In genomic region chr22:36197601-36198146, GRCh38 we compare ENCODE assay signal across 8 cellular contexts. TPM values are rescaled to one million over a fixed set of nuclear protein-coding genes. Genes with fewer than 3 reads are reported as not detected.
A peak's percentile ranks its signal among the peaks of the same experiment; 100 is the strongest.
DNase-seq lines count a peak whose midpoint lies in the region; ATAC-seq, FAIRE-seq and TF ChIP-seq lines count a peak whose summit lies in the region.

No MANE protein-coding gene starts in this region.

- no peaks in the 10 kb centered on the region for H3K9me3 Mint-ChIP-seq in natural killer cell treated with Interleukin-12 subunit alpha and Interleukin-12 subunit beta and Interleukin-15 and Interleukin-18, amount 100 ng/mL, for 72 hours

- H3K4me2 ChIP-seq in BLaER1, result peak overlapping the region; percentile 87
- H3K4me2 ChIP-seq in K562 (ENCODE audit: insufficient read depth, low read length), result peak overlapping the region; percentile 63

- H3K9me3 ChIP-seq in BLaER1 (no peaks in the 10 kb centered on the region), K562 (replicated peaks; ENCODE audit: control insufficient read depth, insufficient read depth, low read depth, low read length) (no peaks in the 10 kb centered on the region)

- peaks cover 24 to 25% of the 10 kb centered on the region in 2 donors for H3K4me1 Mint-ChIP-seq in natural killer cell treated with Interleukin-12 subunit alpha and Interleukin-12 subunit beta and Interleukin-15 and Interleukin-18, amount 100 ng/mL, for 72 hours (ENCODE audit: low read depth in 2 of 2)

- H3K27me3 Mint-ChIP-seq in natural killer cell treated with Interleukin-12 subunit alpha and Interleukin-12 subunit beta and Interleukin-15 and Interleukin-18, amount 100 ng/mL, for 72 hours, result peaks cover 0 to 4% of the 10 kb centered on the region in 2 donors

- ATAC-seq in K562 (peak; percentile 27), HG03442 (IDR thresholded peaks at IDR 0.05; ENCODE audit: unreplicated experiment) (no peak), HG03025 (IDR thresholded peaks at IDR 0.05; ENCODE audit: low FRiP score, unreplicated experiment) (no peak)
- ATAC-seq in natural killer cell treated with Interleukin-12 subunit alpha and Interleukin-12 subunit beta and Interleukin-15 and Interleukin-18, amount 100 ng/mL, for 72 hours, result peak; percentile 66 to 73

- no peaks in the 10 kb centered on the region for H3K9me1 ChIP-seq in K562 (ENCODE audit: control insufficient read depth, insufficient read depth, low read length)

- in situ Hi-C loops in KBM-7 (cut with MboI; ENCODE audit: low pct_unique_long_range_greater_than_20kb, low sequenced_read_pairs) (loop anchor here (25.0 kb wide), 1 partner anchor 290 kb away; the partner anchor contains the start of gene TXN2), K562 (cut with MboI) (no loop called here)

- H3K27ac ChIP-seq in BLaER1 (peak overlapping the region; percentile 51), K562 (ENCODE audit: extremely low read depth, low read depth, low read length) (peak overlapping the region; percentile 69)

- POLR2A ChIA-PET in K562 (lab: Yijun Ruan, JAX), result interaction anchor here (0.6 kb wide), 2 partner anchors 25 to 182 kb away, joined by 3 to 4 read pairs; no protein-coding TSS in a partner anchor

- no peak for TF ChIP-seq POLR2A in K562 (conservative IDR thresholded peaks at IDR 0.05)

- no peak for TF ChIP-seq EP300 in K562 (IDR thresholded peaks at IDR 0.05; ENCODE audit: low read length)

- DNase-seq in KBM-7 (peak; percentile 73), K562 (ENCODE audit: extremely low read depth in 1 of 4, low spot score in 3 of 4) (peak in 3 of 4 experiments; percentile 18 to 52 (median 43)), mesenteric fat pad (ENCODE audit: low spot score) (no peak)
- no peak for DNase-seq in natural killer cell treated with Interleukin-12 subunit alpha and Interleukin-12 subunit beta and Interleukin-15 and Interleukin-18, amount 100 ng/mL, for 72 hours (ENCODE audit: low spot score)
- DNase-seq in stimulated activated CD4-positive, alpha-beta T cell treated with anti-CD3 and anti-CD28 coated beads, Interleukin-1b, Interleukin-23, amount 100 ng/mL, for 48 hours, result no peak

- H3K4me3 Mint-ChIP-seq in natural killer cell treated with Interleukin-12 subunit alpha and Interleukin-12 subunit beta and Interleukin-15 and Interleukin-18, amount 100 ng/mL, for 72 hours, result peak overlapping the region; percentile 61

- CTCF ChIA-PET in K562 (lab: Yijun Ruan, JAX; ENCODE audit: low intra/inter-chr PET ratio), result no interaction called here

- peaks cover 18% of the 10 kb centered on the region for H3K79me2 ChIP-seq in K562 (ENCODE audit: control insufficient read depth, insufficient read depth, low read length)

- intact Hi-C loops in K562 (cut with micrococcal nuclease), result loop anchor here (1.0 kb wide), 1 partner anchor 24 kb away; no protein-coding TSS in a partner anchor

- 12% methylated on average over 7 of the region's 7 CpGs for WGBS in K562 (ENCODE audit: insufficient coverage, low coverage, missing lambda C conversion rate)

- H3K9ac ChIP-seq in BLaER1, result peak overlapping the region; percentile 46; the same call in 1 of the 2 replicates
- H3K9ac ChIP-seq in K562 (ENCODE audit: insufficient read depth in 1 of 2, low read depth in 2 of 2, low read length in 2 of 2), result peak overlapping the region; percentile 38 to 41; a peak in 2 of 4 replicates

- TF ChIP-seq CTCF in K562 (IDR thresholded peaks at IDR 0.05 in 2 of 3, conservative IDR thresholded peaks at IDR 0.05 in 1 of 3; ENCODE audit: insufficient read depth in 2 of 3, low read depth in 1 of 3, low read length in 3 of 3), result no peak

- H3K27me3 ChIP-seq in BLaER1 (no peaks in the 10 kb centered on the region), K562 (ENCODE audit: control insufficient read depth in 2 of 2, insufficient read depth in 2 of 2, low read length in 2 of 2) (no peaks in the 10 kb centered on the region)

- H3K4me1 ChIP-seq in BLaER1 (peaks cover 62% of the 10 kb centered on the region), K562 (replicated peaks in 1 of 2; ENCODE audit: control insufficient read depth in 2 of 2, insufficient read depth in 2 of 2, low read length in 2 of 2) (peaks cover 39% of the 10 kb centered on the region in 2 experiments; a peak in 4 of 5 replicates)

- TF ChIP-seq RAD21 in K562 (CRISPR knock-in tag; conservative IDR thresholded peaks at IDR 0.05 in 1 of 2, IDR thresholded peaks at IDR 0.05 in 1 of 2), result no peak

- H3K36me3 ChIP-seq in BLaER1 (no peaks in the 10 kb centered on the region), K562 (ENCODE audit: control insufficient read depth, insufficient read depth, low read length) (peaks cover 23% of the 10 kb centered on the region; the same call in 1 of the 3 replicates)

- FAIRE-seq in K562 (lab: Jason Lieb, UNC), result peak; percentile 67

- BruUV-seq in K562 (replicated peaks; lab: Mats Ljungman, UMichigan), result no TSS peak

- H3K36me3 Mint-ChIP-seq in natural killer cell treated with Interleukin-12 subunit alpha and Interleukin-12 subunit beta and Interleukin-15 and Interleukin-18, amount 100 ng/mL, for 72 hours, result no peaks in the 10 kb centered on the region

- H3K27ac Mint-ChIP-seq in natural killer cell treated with Interleukin-12 subunit alpha and Interleukin-12 subunit beta and Interleukin-15 and Interleukin-18, amount 100 ng/mL, for 72 hours, result peak overlapping the region; percentile 29 to 72

- no peaks in the 10 kb centered on the region for H4K20me1 ChIP-seq in BLaER1
- H4K20me1 ChIP-seq in K562 (replicated peaks; ENCODE audit: control insufficient read depth, insufficient read depth, low read length), result no peaks in the 10 kb centered on the region

- peak overlapping the region; percentile 32; the same call in 1 of the 2 replicates for H2AFZ ChIP-seq in K562 (ENCODE audit: low read depth, low read length)

- H3K4me3 ChIP-seq in BLaER1 (no peak overlapping the region; the same call in 1 of the 2 replicates), K562 (no peak overlapping the region)

RNA-seq across cellular contexts. Expression of gene APOL4, which starts 3.9 kb away (rescaled TPM):
- 11.5 and 14.1 TPM in 2 replicates for total RNA-seq in K562 (2011; cell fraction: chromatin; rRNA removed; ENCODE audit: low replicate concordance)
- total RNA-seq in K562 (2011; cell fraction: nucleolus; rRNA removed), result 8.7 and 14.0 TPM in 2 replicates
- 14.4 and 15.3 TPM in 2 replicates for total RNA-seq in K562 (2011; cell fraction: nucleoplasm; rRNA removed)
- 6.6 and 9.4 TPM in 2 replicates for total RNA-seq in K562 (2014; rRNA removed)
- total RNA-seq in K562 (2014; rRNA removed; fragmentation: Illumina TruSeq; extraction: Trizol), result 7.6 and 9.3 TPM in 2 replicates
- 11.0 and 11.9 TPM in 2 replicates for total RNA-seq in K562 (2015; rRNA removed; fragmentation: Illumina TruSeq; extraction: Trizol)
- 8.9 and 9.8 TPM in 2 replicates for total RNA-seq in K562 (2021)
- polyA plus RNA-seq in K562 (2011; rRNA removed), result 14.3 and 14.5 TPM in 2 replicates
- polyA plus RNA-seq in K562 (2011; cell fraction: cytosol; rRNA removed), result 14.6 and 18.4 TPM in 2 replicates
- polyA plus RNA-seq in K562 (2011; cell fraction: nucleus; rRNA removed), result 8.5 and 10.5 TPM in 2 replicates
- polyA plus RNA-seq in K562 (2012), result 16.0 and 18.4 TPM in 2 replicates
- polyA plus RNA-seq in K562 (2014; fragmentation: Illumina TruSeq; extraction: Trizol), result 8.1 and 10.2 TPM in 2 replicates
- 10 to 100 TPM in 1 of 2 experiments, 1 to 10 TPM in 1; 8.9 to 15.0 TPM for polyA plus RNA-seq in K562 (2014; fragmentation: Nextera tagmentation; extraction: Ambion mirVana)
- 6.5 and 7.2 TPM in 2 replicates for polyA plus RNA-seq in K562 (2014; rRNA removed)
- polyA minus RNA-seq in K562 (2011; rRNA and poly(A)+ RNA removed), result 32.8 and 36.6 TPM in 2 replicates
- 9.2 and 12.4 TPM in 2 replicates for polyA minus RNA-seq in K562 (2011; cell fraction: cytosol; rRNA and poly(A)+ RNA removed)
- 6.5 and 15.6 TPM in 2 replicates for polyA minus RNA-seq in K562 (2011; cell fraction: nucleus; rRNA and poly(A)+ RNA removed)
- 1 to 10 TPM in 1 of 2 donors, under 1 TPM in 1; 0.64 to 1.5 TPM for total RNA-seq in natural killer cell treated with Interleukin-12 subunit alpha and Interleukin-12 subunit beta and Interleukin-15 and Interleukin-18, amount 100 ng/mL, for 72 hours
- 51.4 TPM for total RNA-seq in mesenteric fat pad

RNA-seq across cellular contexts. Expression of gene APOL3, which starts 37.1 kb away (rescaled TPM):
- total RNA-seq in K562 (2011; cell fraction: chromatin; rRNA removed; ENCODE audit: low replicate concordance), result 1.7 TPM in 2 replicates
- total RNA-seq in K562 (2011; cell fraction: nucleolus; rRNA removed), result 0.50 and 0.53 TPM in 2 replicates
- not detected in 2 replicates for total RNA-seq in K562 (2011; cell fraction: nucleoplasm; rRNA removed)
- total RNA-seq in K562 (2014; rRNA removed) (0.69 TPM in 1 of 2 replicates, not detected in the other), K562 (2014; rRNA removed; fragmentation: Illumina TruSeq; extraction: Trizol) (0.33 and 0.73 TPM in 2 replicates), K562 (2015; rRNA removed; fragmentation: Illumina TruSeq; extraction: Trizol) (0.25 and 0.38 TPM in 2 replicates), K562 (2021) (0.67 and 1.1 TPM in 2 replicates), mesenteric fat pad (66.8 TPM)
- polyA plus RNA-seq in K562 (2011; rRNA removed) (0.32 and 0.54 TPM in 2 replicates), K562 (2014; fragmentation: Illumina TruSeq; extraction: Trizol) (0.87 and 1.1 TPM in 2 replicates), K562 (2014; fragmentation: Nextera tagmentation; extraction: Ambion mirVana) (under 1 TPM; 0.25 to 0.80 TPM), K562 (2014; rRNA removed) (0.18 and 0.93 TPM in 2 replicates)
- polyA plus RNA-seq in K562 (2011; cell fraction: cytosol; rRNA removed), result 0.04 and 0.09 TPM in 2 replicates
- polyA plus RNA-seq in K562 (2011; cell fraction: nucleus; rRNA removed), result 0.11 and 0.75 TPM in 2 replicates
- 0.66 and 2.7 TPM in 2 replicates for polyA plus RNA-seq in K562 (2012)
- 0.21 and 0.35 TPM in 2 replicates for polyA minus RNA-seq in K562 (2011; rRNA and poly(A)+ RNA removed)
- not detected in 2 replicates for polyA minus RNA-seq in K562 (2011; cell fraction: cytosol; rRNA and poly(A)+ RNA removed)
- 0.54 TPM in 1 of 2 replicates, not detected in the other for polyA minus RNA-seq in K562 (2011; cell fraction: nucleus; rRNA and poly(A)+ RNA removed)
- 100 to 1,000 TPM in 1 of 2 donors, 10 to 100 TPM in 1; 79.8 to 169 TPM for total RNA-seq in natural killer cell treated with Interleukin-12 subunit alpha and Interleukin-12 subunit beta and Interleukin-15 and Interleukin-18, amount 100 ng/mL, for 72 hours

RNA-seq across cellular contexts. Expression of gene APOL2, which starts 41.7 kb away (rescaled TPM):
- 7.9 and 14.5 TPM in 2 replicates for total RNA-seq in K562 (2011; cell fraction: chromatin; rRNA removed; ENCODE audit: low replicate concordance)
- total RNA-seq in K562 (2011; cell fraction: nucleolus; rRNA removed), result 9.6 and 11.0 TPM in 2 replicates
- total RNA-seq in K562 (2011; cell fraction: nucleoplasm; rRNA removed), result 11.5 and 15.8 TPM in 2 replicates
- total RNA-seq in K562 (2014; rRNA removed) (8.9 and 9.7 TPM in 2 replicates), K562 (2014; rRNA removed; fragmentation: Illumina TruSeq; extraction: Trizol) (9.3 and 10.6 TPM in 2 replicates), K562 (2015; rRNA removed; fragmentation: Illumina TruSeq; extraction: Trizol) (9.6 and 10.6 TPM in 2 replicates), K562 (2021) (9.7 and 10.6 TPM in 2 replicates), mesenteric fat pad (168 TPM)
- polyA plus RNA-seq in K562 (2011; rRNA removed) (5.4 and 7.7 TPM in 2 replicates), K562 (2014; fragmentation: Illumina TruSeq; extraction: Trizol) (8.9 and 9.4 TPM in 2 replicates), K562 (2014; fragmentation: Nextera tagmentation; extraction: Ambion mirVana) (1 to 10 TPM; 2.7 to 6.8 TPM), K562 (2014; rRNA removed) (6.6 and 6.9 TPM in 2 replicates)
- 5.7 and 7.9 TPM in 2 replicates for polyA plus RNA-seq in K562 (2011; cell fraction: cytosol; rRNA removed)
- 7.8 and 12.8 TPM in 2 replicates for polyA plus RNA-seq in K562 (2011; cell fraction: nucleus; rRNA removed)
- polyA plus RNA-seq in K562 (2012), result 12.3 and 12.8 TPM in 2 replicates
- 7.8 and 13.2 TPM in 2 replicates for polyA minus RNA-seq in K562 (2011; rRNA and poly(A)+ RNA removed)
- polyA minus RNA-seq in K562 (2011; cell fraction: cytosol; rRNA and poly(A)+ RNA removed), result 3.5 and 6.3 TPM in 2 replicates
- 2.4 and 3.6 TPM in 2 replicates for polyA minus RNA-seq in K562 (2011; cell fraction: nucleus; rRNA and poly(A)+ RNA removed)
- total RNA-seq in natural killer cell treated with Interleukin-12 subunit alpha and Interleukin-12 subunit beta and Interleukin-15 and Interleukin-18, amount 100 ng/mL, for 72 hours, result 100 to 1,000 TPM in 1 of 2 donors, 10 to 100 TPM in 1; 92.1 to 231 TPM

RNA-seq across cellular contexts. Expression of gene APOL1, which starts 55.3 kb away (rescaled TPM):
- total RNA-seq in K562 (2011; cell fraction: chromatin; rRNA removed; ENCODE audit: low replicate concordance), result 16.6 and 19.1 TPM in 2 replicates
- 16.3 and 21.5 TPM in 2 replicates for total RNA-seq in K562 (2011; cell fraction: nucleolus; rRNA removed)
- total RNA-seq in K562 (2011; cell fraction: nucleoplasm; rRNA removed), result 19.4 and 21.1 TPM in 2 replicates
- total RNA-seq in K562 (2014; rRNA removed), result 5.8 TPM in 2 replicates
- 3.5 and 4.1 TPM in 2 replicates for total RNA-seq in K562 (2014; rRNA removed; fragmentation: Illumina TruSeq; extraction: Trizol)
- 7.0 and 7.3 TPM in 2 replicates for total RNA-seq in K562 (2015; rRNA removed; fragmentation: Illumina TruSeq; extraction: Trizol)
- total RNA-seq in K562 (2021), result 8.1 and 9.0 TPM in 2 replicates
- 4.7 and 5.6 TPM in 2 replicates for polyA plus RNA-seq in K562 (2011; rRNA removed)
- polyA plus RNA-seq in K562 (2011; cell fraction: cytosol; rRNA removed), result 2.8 and 4.2 TPM in 2 replicates
- 7.4 and 14.5 TPM in 2 replicates for polyA plus RNA-seq in K562 (2011; cell fraction: nucleus; rRNA removed)
- polyA plus RNA-seq in K562 (2012), result 21.2 and 33.8 TPM in 2 replicates
- polyA plus RNA-seq in K562 (2014; fragmentation: Illumina TruSeq; extraction: Trizol), result 9.5 and 9.7 TPM in 2 replicates
- 1 to 10 TPM; 2.5 to 4.2 TPM for polyA plus RNA-seq in K562 (2014; fragmentation: Nextera tagmentation; extraction: Ambion mirVana)
- polyA plus RNA-seq in K562 (2014; rRNA removed), result 5.3 and 6.9 TPM in 2 replicates
- 4.9 and 5.3 TPM in 2 replicates for polyA minus RNA-seq in K562 (2011; rRNA and poly(A)+ RNA removed)
- polyA minus RNA-seq in K562 (2011; cell fraction: cytosol; rRNA and poly(A)+ RNA removed), result 1.2 and 5.9 TPM in 2 replicates
- polyA minus RNA-seq in K562 (2011; cell fraction: nucleus; rRNA and poly(A)+ RNA removed), result 2.6 and 3.2 TPM in 2 replicates
- total RNA-seq in natural killer cell treated with Interleukin-12 subunit alpha and Interleukin-12 subunit beta and Interleukin-15 and Interleukin-18, amount 100 ng/mL, for 72 hours, result 100 to 1,000 TPM in 1 of 2 donors, 10 to 100 TPM in 1; 42.2 to 129 TPM
- 82.3 TPM for total RNA-seq in mesenteric fat pad

Comparison
In these comparisons a context has a peak if more than half of its experiments do, and no peak if none do; other contexts are left out.
1. DNase-seq: peak in KBM-7 (single experiment) and K562 (3 of 4); none in natural killer cell treated with Interleukin-12 subunit alpha and Interleukin-12 subunit beta and Interleukin-15 and Interleukin-18, amount 100 ng/mL, for 72 hours (single experiment), stimulated activated CD4-positive, alpha-beta T cell treated with anti-CD3 and anti-CD28 coated beads, Interleukin-1b, Interleukin-23, amount 100 ng/mL, for 48 hours (single experiment) and mesenteric fat pad (single experiment).
2. ATAC-seq: peak in K562 (single experiment) and natural killer cell treated with Interleukin-12 subunit alpha and Interleukin-12 subunit beta and Interleukin-15 and Interleukin-18, amount 100 ng/mL, for 72 hours (2 of 2); none in HG03442 (single experiment) and HG03025 (single experiment).
3. RNA of gene APOL3, which starts 37.1 kb away (total RNA-seq): 79.8 to 169 TPM in natural killer cell treated with Interleukin-12 subunit alpha and Interleukin-12 subunit beta and Interleukin-15 and Interleukin-18, amount 100 ng/mL, for 72 hours and 66.8 TPM in mesenteric fat pad (single experiment); 0.25 to 1.7 TPM in K562; every median in the first group is over 10 times any median in the second.
4. RNA of gene APOL2, which starts 41.7 kb away (total RNA-seq): 92.1 to 231 TPM in natural killer cell treated with Interleukin-12 subunit alpha and Interleukin-12 subunit beta and Interleukin-15 and Interleukin-18, amount 100 ng/mL, for 72 hours and 168 TPM in mesenteric fat pad (single experiment); 7.9 to 15.8 TPM in K562; every median in the first group is over 4 times any median in the second.